ENCODE assay signal across 8 cellular contexts in the genomic region with DNA sequence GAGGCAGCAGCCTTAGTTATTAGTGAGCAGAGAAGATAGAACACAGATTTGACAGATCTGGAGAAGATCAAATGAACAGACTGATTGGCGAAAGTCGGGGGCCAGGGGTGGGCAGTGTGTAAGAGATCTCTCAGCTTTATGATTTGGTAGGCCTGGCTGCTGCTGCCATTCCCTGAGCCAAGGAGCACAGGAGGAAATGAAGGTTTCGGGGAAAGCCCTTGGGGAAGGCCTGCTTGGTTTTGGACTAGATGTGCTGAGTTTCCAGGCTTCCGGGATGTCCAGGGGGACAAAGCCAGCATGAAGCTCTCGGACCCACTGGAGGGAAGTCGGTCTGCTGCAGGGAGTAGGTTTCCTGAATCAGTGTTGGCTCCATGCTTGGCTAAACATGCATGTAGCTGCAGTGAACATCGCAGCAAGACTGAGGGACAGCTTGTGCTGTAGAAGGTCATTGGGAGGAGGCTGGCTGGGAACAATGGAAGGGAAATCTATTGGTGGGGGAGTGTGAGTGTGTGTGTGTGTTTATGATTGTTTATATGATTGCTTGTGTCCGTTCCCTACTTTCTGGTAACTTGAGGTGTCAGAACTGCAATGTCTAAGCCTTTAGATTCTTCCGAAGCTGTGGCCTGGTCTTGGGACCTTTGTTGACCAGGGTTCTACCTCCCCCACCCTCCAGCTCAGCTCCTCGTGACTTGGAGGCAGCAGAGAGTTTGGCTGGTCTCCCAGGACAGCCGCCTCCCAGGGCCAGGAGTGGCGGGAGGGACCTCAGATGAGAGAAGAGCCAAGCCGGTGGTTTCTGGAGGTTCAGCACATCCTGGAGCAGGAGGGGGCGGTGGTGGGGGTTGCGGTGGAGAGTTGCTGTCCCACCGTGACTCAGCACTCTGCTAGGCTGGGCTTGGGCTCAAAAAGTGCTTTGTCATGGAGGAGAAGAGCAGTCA. TPM values are rescaled to one million over a fixed set of nuclear protein-coding genes. Genes with fewer than 3 reads are reported as not detected.
DNase-seq lines count a peak whose midpoint lies in the region; ATAC-seq, FAIRE-seq and TF ChIP-seq lines count a peak whose summit lies in the region.

No MANE protein-coding gene starts in this region.

- no peaks in the 10 kb centered on the region for H3K9me1 ChIP-seq in endothelial cell of umbilical vein (replicated peaks; ENCODE audit: control insufficient read depth, extremely low read depth, insufficient read depth, low read length)

- H3K36me3 ChIP-seq in BE2C: no peaks in the 10 kb centered on the region
- no peaks in the 10 kb centered on the region for H3K36me3 ChIP-seq in endothelial cell of umbilical vein (ENCODE audit: control insufficient read depth in 2 of 2, extremely low read depth in 1 of 2, insufficient read depth in 2 of 2, low read length in 2 of 2)

- TF ChIP-seq POLR2A in endothelial cell of umbilical vein (IDR thresholded peaks at IDR 0.05; ENCODE audit: low read depth, low read length): peak; percentile 72

- H3K36me3 Mint-ChIP-seq in activated CD4-positive, alpha-beta T cell treated with anti-CD3 and anti-CD28 coated beads, Interleukin-2, amount 10 ng/mL, durations not matched to agents 24 days and 14 days (ENCODE audit: low read depth): peaks cover 4% of the 10 kb centered on the region
- H3K36me3 Mint-ChIP-seq in memory B cell: peaks cover under 1% of the 10 kb centered on the region
- peaks cover 3 to 5% of the 10 kb centered on the region in 2 donors for H3K36me3 Mint-ChIP-seq in stimulated activated naive B cell treated with anti-CD40 and anti-IgM and Interleukin-4, amounts not matched to agents 10 μg/mL and 1 μg/mL and 100 μg/mL, for 72 hours

- ATAC-seq in GM21447 (IDR thresholded peaks at IDR 0.05; ENCODE audit: unreplicated experiment) (peak; percentile 24), memory B cell (ENCODE audit: low read depth) (no peak), GM18519 (IDR thresholded peaks at IDR 0.05; ENCODE audit: low FRiP score, unreplicated experiment) (no peak)
- no peak for ATAC-seq in stimulated activated naive B cell treated with anti-CD40 and anti-IgM and Interleukin-4, amounts not matched to agents 10 μg/mL and 1 μg/mL and 100 μg/mL, for 72 hours (replicated peaks)

- dilution Hi-C loops in endothelial cell of umbilical vein (cut with MboI; ENCODE audit: extremely low pct_ligation_motif_present, low sequenced_read_pairs): no loop called here

- peak overlapping the region; percentile 39 for H3K9ac ChIP-seq in endothelial cell of umbilical vein (replicated peaks; ENCODE audit: extremely low read depth, insufficient read depth, low read length)

- H3K27ac ChIP-seq in endothelial cell of umbilical vein (ENCODE audit: insufficient read depth, low read depth, low read length): peak overlapping the region; percentile 90

- TF ChIP-seq CTCF in BE2C (IDR thresholded peaks at IDR 0.05; ENCODE audit: low read depth, low read length) (no peak), endothelial cell of umbilical vein (IDR thresholded peaks at IDR 0.05; ENCODE audit: extremely low read depth in 1 of 2, insufficient read depth in 1 of 2, low read depth in 1 of 2, low read length in 2 of 2) (no peak)

- H3K27me3 ChIP-seq in BE2C (no peaks in the 10 kb centered on the region), endothelial cell of umbilical vein (ENCODE audit: control insufficient read depth in 2 of 2, insufficient read depth in 2 of 2, low read length in 2 of 2) (no peaks in the 10 kb centered on the region)

- peaks cover 50% of the 10 kb centered on the region for H3K4me1 Mint-ChIP-seq in activated CD4-positive, alpha-beta T cell treated with anti-CD3 and anti-CD28 coated beads, Interleukin-2, amount 10 ng/mL, durations not matched to agents 24 days and 14 days
- H3K4me1 Mint-ChIP-seq in memory B cell: peaks cover 33% of the 10 kb centered on the region
- H3K4me1 Mint-ChIP-seq in stimulated activated naive B cell treated with anti-CD40 and anti-IgM and Interleukin-4, amounts not matched to agents 10 μg/mL and 1 μg/mL and 100 μg/mL, for 72 hours: peaks cover 39 to 73% of the 10 kb centered on the region in 2 donors

- H4K20me1 ChIP-seq in endothelial cell of umbilical vein (replicated peaks; ENCODE audit: control insufficient read depth, extremely low read depth, insufficient read depth, low read length): no peaks in the 10 kb centered on the region

- peaks cover 8% of the 10 kb centered on the region for H3K4me1 ChIP-seq in BE2C
- H3K4me1 ChIP-seq in endothelial cell of umbilical vein (ENCODE audit: control insufficient read depth, extremely low read depth, insufficient read depth, low read length): peaks cover 70% of the 10 kb centered on the region

- H3K79me2 ChIP-seq in endothelial cell of umbilical vein (ENCODE audit: control insufficient read depth, insufficient read depth, low read length): peaks cover 21% of the 10 kb centered on the region

- peak; percentile 90 for DNase-seq in BE2C
- DNase-seq in NCI-H2227 (lab: John Stamatoyannopoulos, UW; ENCODE audit: unreplicated experiment): peak; percentile 86
- DNase-seq in activated CD4-positive, alpha-beta T cell treated with anti-CD3 and anti-CD28 coated beads, Interleukin-2, amount 10 ng/mL, durations not matched to agents 24 days and 14 days: peak; percentile 82
- DNase-seq in endothelial cell of umbilical vein (ENCODE audit: low read depth, low spot score): peak; percentile 99
- no peak for DNase-seq in memory B cell (ENCODE audit: low spot score in 2 of 2)
- DNase-seq in stimulated activated naive B cell treated with anti-CD40 and anti-IgM and Interleukin-4, amounts not matched to agents 10 μg/mL and 1 μg/mL and 100 μg/mL, for 72 hours: peak; percentile 41

- POLR2A ChIA-PET in endothelial cell of umbilical vein (lab: Charles Lee): interaction anchor here (0.6 to 1.0 kb wide), 4 partner anchors 7 to 54 kb away, joined by 3 to 7 read pairs (median 5); no protein-coding TSS in a partner anchor

- FAIRE-seq in endothelial cell of umbilical vein (lab: Jason Lieb, UNC): peak; percentile 95

- H3K4me3 ChIP-seq in BE2C (ENCODE audit: low read depth, low read length): no peak overlapping the region
- no peak overlapping the region for H3K4me3 ChIP-seq in endothelial cell of umbilical vein (replicated peaks in 1 of 3; ENCODE audit: insufficient read depth in 1 of 3, low read depth in 1 of 3, low read length in 3 of 3)

- CTCF ChIA-PET in endothelial cell of umbilical vein (lab: Charles Lee): interaction anchor here (0.6 to 6.9 kb wide), 10 partner anchors 10 to 174 kb away, joined by 4 to 63 read pairs (median 6); no protein-coding TSS in a partner anchor

- no TSS peak for BruUV-seq in endothelial cell of umbilical vein (replicated peaks; lab: Mats Ljungman, UMichigan)

- H3K9me3 Mint-ChIP-seq in activated CD4-positive, alpha-beta T cell treated with anti-CD3 and anti-CD28 coated beads, Interleukin-2, amount 10 ng/mL, durations not matched to agents 24 days and 14 days: no peaks in the 10 kb centered on the region
- no peaks in the 10 kb centered on the region for H3K9me3 Mint-ChIP-seq in memory B cell
- no peaks in the 10 kb centered on the region for H3K9me3 Mint-ChIP-seq in stimulated activated naive B cell treated with anti-CD40 and anti-IgM and Interleukin-4, amounts not matched to agents 10 μg/mL and 1 μg/mL and 100 μg/mL, for 72 hours

- peak overlapping the region; percentile 3 for H3K4me2 ChIP-seq in endothelial cell of umbilical vein (ENCODE audit: insufficient read depth, low read length)

- peak overlapping the region; percentile 7 for H3K4me3 Mint-ChIP-seq in activated CD4-positive, alpha-beta T cell treated with anti-CD3 and anti-CD28 coated beads, Interleukin-2, amount 10 ng/mL, durations not matched to agents 24 days and 14 days
- peak overlapping the region; percentile 32 for H3K4me3 Mint-ChIP-seq in memory B cell
- H3K4me3 Mint-ChIP-seq in stimulated activated naive B cell treated with anti-CD40 and anti-IgM and Interleukin-4, amounts not matched to agents 10 μg/mL and 1 μg/mL and 100 μg/mL, for 72 hours: peak overlapping the region; percentile 41 to 72

- intact Hi-C loops in activated CD4-positive, alpha-beta T cell treated with anti-CD3 and anti-CD28 coated beads, Interleukin-2, amount 10 ng/mL, durations not matched to agents 24 days and 14 days (cut with micrococcal nuclease): loop anchor here (5.0 kb wide), 1 partner anchor 571 kb away; no protein-coding TSS in a partner anchor
- intact Hi-C loops in endothelial cell of umbilical vein (cut with micrococcal nuclease): loop anchor here (1.0 kb wide), 2 partner anchors 54 to 83 kb away; no protein-coding TSS in a partner anchor

- H3K27ac Mint-ChIP-seq in activated CD4-positive, alpha-beta T cell treated with anti-CD3 and anti-CD28 coated beads, Interleukin-2, amount 10 ng/mL, durations not matched to agents 24 days and 14 days: peak overlapping the region; percentile 71
- peak overlapping the region; percentile 56 for H3K27ac Mint-ChIP-seq in memory B cell
- peak overlapping the region; percentile 80 for H3K27ac Mint-ChIP-seq in stimulated activated naive B cell treated with anti-CD40 and anti-IgM and Interleukin-4, amounts not matched to agents 10 μg/mL and 1 μg/mL and 100 μg/mL, for 72 hours

- no peaks in the 10 kb centered on the region for H3K27me3 Mint-ChIP-seq in activated CD4-positive, alpha-beta T cell treated with anti-CD3 and anti-CD28 coated beads, Interleukin-2, amount 10 ng/mL, durations not matched to agents 24 days and 14 days
- no peaks in the 10 kb centered on the region for H3K27me3 Mint-ChIP-seq in memory B cell
- no peaks in the 10 kb centered on the region for H3K27me3 Mint-ChIP-seq in stimulated activated naive B cell treated with anti-CD40 and anti-IgM and Interleukin-4, amounts not matched to agents 10 μg/mL and 1 μg/mL and 100 μg/mL, for 72 hours

- peak overlapping the region; percentile 33 for H2AFZ ChIP-seq in endothelial cell of umbilical vein (ENCODE audit: low read depth, low read length)

- no peaks in the 10 kb centered on the region for H3K9me3 ChIP-seq in BE2C
- H3K9me3 ChIP-seq in endothelial cell of umbilical vein (replicated peaks; ENCODE audit: control insufficient read depth, insufficient read depth, low read length): no peaks in the 10 kb centered on the region

RNA-seq across cellular contexts. Expression of a gene that starts 4.0 kb away (rescaled TPM):
- polyA plus RNA-seq in BE2C (2012; ENCODE audit: insufficient read depth, insufficient read length, low read depth): 1,702 TPM
- 500 and 515 TPM in 2 replicates for total RNA-seq in activated CD4-positive, alpha-beta T cell treated with anti-CD3 and anti-CD28 coated beads, Interleukin-2, amount 10 ng/mL, durations not matched to agents 24 days and 14 days
- 2,371 and 2,501 TPM in 2 replicates for total RNA-seq in endothelial cell of umbilical vein
- polyA plus RNA-seq in endothelial cell of umbilical vein: 1,123 and 1,177 TPM in 2 replicates
- 1,817 and 2,147 TPM in 2 replicates for polyA plus RNA-seq in endothelial cell of umbilical vein (2011; cell fraction: cytosol; rRNA removed)
- 551 and 657 TPM in 2 replicates for polyA plus RNA-seq in endothelial cell of umbilical vein (2011; cell fraction: nucleus; rRNA removed)
- 3,119 and 5,287 TPM in 2 replicates for polyA plus RNA-seq in endothelial cell of umbilical vein (2012)
- 640 and 676 TPM in 2 replicates for polyA minus RNA-seq in endothelial cell of umbilical vein
- polyA minus RNA-seq in endothelial cell of umbilical vein (2011; cell fraction: cytosol; rRNA and poly(A)+ RNA removed): 1,415 TPM
- 173 and 200 TPM in 2 replicates for polyA minus RNA-seq in endothelial cell of umbilical vein (2011; cell fraction: nucleus; rRNA and poly(A)+ RNA removed)

RNA-seq across cellular contexts. Expression of a gene that starts 21.3 kb away (rescaled TPM):
- polyA plus RNA-seq in BE2C (2012; ENCODE audit: insufficient read depth, insufficient read length, low read depth): 1.5 TPM
- total RNA-seq in activated CD4-positive, alpha-beta T cell treated with anti-CD3 and anti-CD28 coated beads, Interleukin-2, amount 10 ng/mL, durations not matched to agents 24 days and 14 days: 0.07 TPM in 1 of 2 replicates, not detected in the other
- total RNA-seq in endothelial cell of umbilical vein: 0.21 TPM in 1 of 2 replicates, not detected in the other
- 0.04 and 0.05 TPM in 2 replicates for polyA plus RNA-seq in endothelial cell of umbilical vein
- polyA plus RNA-seq in endothelial cell of umbilical vein (2011; cell fraction: cytosol; rRNA removed): 0.04 TPM in 1 of 2 replicates, not detected in the other
- polyA plus RNA-seq in endothelial cell of umbilical vein (2011; cell fraction: nucleus; rRNA removed): 0.11 and 0.15 TPM in 2 replicates
- 0.52 and 0.83 TPM in 2 replicates for polyA plus RNA-seq in endothelial cell of umbilical vein (2012)
- polyA minus RNA-seq in endothelial cell of umbilical vein: 0.13 TPM in 1 of 2 replicates, not detected in the other
- 0.92 TPM for polyA minus RNA-seq in endothelial cell of umbilical vein (2011; cell fraction: cytosol; rRNA and poly(A)+ RNA removed)
- 0.24 TPM in 1 of 2 replicates, not detected in the other for polyA minus RNA-seq in endothelial cell of umbilical vein (2011; cell fraction: nucleus; rRNA and poly(A)+ RNA removed)

RNA-seq across cellular contexts. Expression of a gene that starts 54.1 kb away (rescaled TPM):
- 42.9 TPM for polyA plus RNA-seq in BE2C (2012; ENCODE audit: insufficient read depth, insufficient read length, low read depth)
- 0.12 and 0.26 TPM in 2 replicates for total RNA-seq in activated CD4-positive, alpha-beta T cell treated with anti-CD3 and anti-CD28 coated beads, Interleukin-2, amount 10 ng/mL, durations not matched to agents 24 days and 14 days
- total RNA-seq in endothelial cell of umbilical vein: 1.2 and 3.6 TPM in 2 replicates
- polyA plus RNA-seq in endothelial cell of umbilical vein: 1.8 and 2.9 TPM in 2 replicates
- 0.88 and 1.4 TPM in 2 replicates for polyA plus RNA-seq in endothelial cell of umbilical vein (2011; cell fraction: cytosol; rRNA removed)
- polyA plus RNA-seq in endothelial cell of umbilical vein (2011; cell fraction: nucleus; rRNA removed): 2.1 TPM in 2 replicates
- 1.3 and 3.8 TPM in 2 replicates for polyA plus RNA-seq in endothelial cell of umbilical vein (2012)
- 0.89 and 0.90 TPM in 2 replicates for polyA minus RNA-seq in endothelial cell of umbilical vein
- polyA minus RNA-seq in endothelial cell of umbilical vein (2011; cell fraction: cytosol; rRNA and poly(A)+ RNA removed): 7.3 TPM
- polyA minus RNA-seq in endothelial cell of umbilical vein (2011; cell fraction: nucleus; rRNA and poly(A)+ RNA removed): 0.58 and 0.72 TPM in 2 replicates

Comparison
In these comparisons a context has a peak if more than half of its experiments do, and no peak if none do; other contexts are left out.
1. DNase-seq: peak in BE2C (single experiment), NCI-H2227 (single experiment), activated CD4-positive, alpha-beta T cell treated with anti-CD3 and anti-CD28 coated beads, Interleukin-2, amount 10 ng/mL, durations not matched to agents 24 days and 14 days (single experiment), endothelial cell of umbilical vein (single experiment) and stimulated activated naive B cell treated with anti-CD40 and anti-IgM and Interleukin-4, amounts not matched to agents 10 μg/mL and 1 μg/mL and 100 μg/mL, for 72 hours (single experiment); none in memory B cell (0 of 2).
2. Peak in every context shown above with its lines, with median percentiles within 50 percentile points of each other: H3K27ac Mint-ChIP-seq and H3K4me3 Mint-ChIP-seq.